ENCODE assay signal across 15 cellular contexts in the genomic region with DNA sequence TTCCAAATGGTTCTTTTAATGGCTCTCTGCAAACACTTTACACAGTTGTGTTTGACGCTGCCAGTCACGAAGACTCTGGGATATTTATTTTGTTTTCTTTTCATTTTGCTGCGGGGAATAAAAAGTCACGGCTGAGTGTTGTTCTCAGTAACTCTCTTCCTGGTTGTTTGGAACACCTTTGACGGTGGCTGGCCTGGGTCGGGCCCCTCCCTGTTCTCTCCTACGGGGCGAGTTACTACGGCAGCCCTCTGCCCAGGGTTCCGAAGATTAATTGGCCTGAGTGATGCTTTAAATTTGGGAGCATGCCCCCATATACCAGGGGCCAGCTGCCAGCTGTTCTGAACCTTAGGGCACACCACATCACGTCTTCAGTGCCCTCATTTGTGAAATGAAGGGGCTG.
DNase-seq lines count a peak whose midpoint lies in the region; ATAC-seq and TF ChIP-seq lines count a peak whose summit lies in the region.
"Had no signal": no experiment of that assay in that cellular context is flagged by ENCODE, and none has a peak within 500 bp of the region (broad histone marks: within the 10 kb centered on the region; RNA-seq: fewer than 3 reads in every experiment).

No MANE protein-coding gene starts in this region.

- H3K9me2 ChIP-seq in MM.1S (replicated peaks; ENCODE audit: insufficient read depth, low read length) = no peaks in the 10 kb centered on the region

- H3K79me2 ChIP-seq in MM.1S (ENCODE audit: low read length) = no peaks in the 10 kb centered on the region
- H3K79me2 ChIP-seq in trophoblast cell (ENCODE audit: control insufficient read depth, insufficient read depth, low read length, poor library complexity) = no peaks in the 10 kb centered on the region

- no peak overlapping the region for H2BK120ac ChIP-seq in trophoblast cell (ENCODE audit: insufficient read depth, low read length, poor library complexity)

- H4K20me1 ChIP-seq in MM.1S (ENCODE audit: insufficient read depth, low read length) = no peaks in the 10 kb centered on the region

- TF ChIP-seq CTCF in MM.1S (IDR thresholded peaks at IDR 0.05; ENCODE audit: low read length) (no peak), endothelial cell (IDR thresholded peaks at IDR 0.05; ENCODE audit: unreplicated experiment) (no peak), thyroid gland (IDR thresholded peaks at IDR 0.05) (no peak)

- H3K9ac ChIP-seq in MM.1S (ENCODE audit: low read length) = no peak overlapping the region
- peak overlapping the region in 1 of 2 donors; percentile 41 for H3K9ac ChIP-seq in mucosa of rectum (ENCODE audit: low read depth in 1 of 2, low read length in 2 of 2)
- H3K9ac ChIP-seq in trophoblast cell (ENCODE audit: low read length) = no peak overlapping the region

- ATAC-seq in stimulated activated memory B cell treated with anti-CD40 and anti-IgM and Interleukin-4, amounts not matched to agents 10 μg/mL and 1 μg/mL and 100 μg/mL, for 72 hours = no peak

- H3K4ac ChIP-seq in trophoblast cell (ENCODE audit: low read depth, low read length) = no peak overlapping the region

- H3K4me3 ChIP-seq in MM.1S (ENCODE audit: low read length) = no peak overlapping the region
- peak overlapping the region; percentile 4 to 31 for H3K4me3 ChIP-seq in mucosa of rectum (ENCODE audit: low read length in 2 of 2)
- H3K4me3 ChIP-seq in thyroid gland (replicated peaks in 1 of 3) = no peak overlapping the region
- H3K4me3 ChIP-seq in trophoblast cell (ENCODE audit: low read depth, low read length) = no peak overlapping the region
- H3K4me3 ChIP-seq: MG63 had no signal

- H3K23ac ChIP-seq in trophoblast cell (ENCODE audit: low read length) = no peak overlapping the region

- H3K27me3 ChIP-seq in MM.1S (replicated peaks; ENCODE audit: insufficient read depth, low read length) (no peaks in the 10 kb centered on the region), mucosa of rectum (ENCODE audit: control insufficient read depth in 2 of 2, insufficient read depth in 2 of 2, low read length in 2 of 2) (no peaks in the 10 kb centered on the region), thyroid gland (no peaks in the 10 kb centered on the region), trophoblast cell (ENCODE audit: insufficient read depth, low read length) (no peaks in the 10 kb centered on the region)
- H3K27me3 ChIP-seq: MG63 had no signal

- H2BK5ac ChIP-seq in trophoblast cell (ENCODE audit: low read depth, low read length, poor library complexity) = no peak overlapping the region

- WGBS in thyroid gland, 2 donors = 40 to 41% methylated on average over 11 of the region's 11 CpGs
- WGBS in trophoblast cell (ENCODE audit: extremely low coverage, insufficient coverage, insufficient read length) = no CpG with 5 or more reads among the region's 11 CpGs

- no peak for TF ChIP-seq POLR2A in thyroid gland (IDR thresholded peaks at IDR 0.05)

- no peak overlapping the region for H3K18ac ChIP-seq in trophoblast cell (ENCODE audit: low read length)

- no peaks in the 10 kb centered on the region for H3K9me3 ChIP-seq in MM.1S (replicated peaks; ENCODE audit: insufficient read depth, low read length)
- no peaks in the 10 kb centered on the region for H3K9me3 ChIP-seq in mucosa of rectum (ENCODE audit: control insufficient read depth in 2 of 2, low read length in 2 of 2)
- no peaks in the 10 kb centered on the region for H3K9me3 ChIP-seq in thyroid gland
- no peaks in the 10 kb centered on the region for H3K9me3 ChIP-seq in trophoblast cell (ENCODE audit: insufficient read depth, low read depth, low read length)
- H3K9me3 ChIP-seq: MG63 had no signal

- H2AFZ ChIP-seq in MM.1S (ENCODE audit: low read length) = 0 out of 2 replicates have a peak overlapping the region, but pooled peaks have one; percentile 19
- H2AFZ ChIP-seq in trophoblast cell (ENCODE audit: insufficient read depth, low read length, poor library complexity) = no peak overlapping the region

- H3K14ac ChIP-seq in trophoblast cell (ENCODE audit: low read length) = no peak overlapping the region

- H3K27me3 Mint-ChIP-seq in endothelial cell (ENCODE audit: unreplicated experiment) = peaks cover 1% of the 10 kb centered on the region
- H3K27me3 Mint-ChIP-seq in stimulated activated memory B cell treated with anti-CD40 and anti-IgM and Interleukin-4, amounts not matched to agents 10 μg/mL and 1 μg/mL and 100 μg/mL, for 72 hours = peaks cover 14% of the 10 kb centered on the region

- H3K9me3 Mint-ChIP-seq in endothelial cell (ENCODE audit: unreplicated experiment) = no peaks in the 10 kb centered on the region
- H3K9me3 Mint-ChIP-seq in stimulated activated memory B cell treated with anti-CD40 and anti-IgM and Interleukin-4, amounts not matched to agents 10 μg/mL and 1 μg/mL and 100 μg/mL, for 72 hours = peaks cover 2% of the 10 kb centered on the region

- no peak overlapping the region for H2BK12ac ChIP-seq in trophoblast cell (ENCODE audit: low read length)

- H3K4me1 ChIP-seq in MM.1S (ENCODE audit: low read length) (no peaks in the 10 kb centered on the region), mucosa of rectum (ENCODE audit: control insufficient read depth in 2 of 2, insufficient read depth in 2 of 2, low read length in 2 of 2) (peaks cover 6 to 21% of the 10 kb centered on the region in 2 donors), thyroid gland (no peaks in the 10 kb centered on the region), trophoblast cell (ENCODE audit: control insufficient read depth in 1 of 2, insufficient read depth in 2 of 2, low read length in 2 of 2) (no peaks in the 10 kb centered on the region)

- H3K27ac ChIP-seq in MM.1S (ENCODE audit: low read length) (no peak overlapping the region), mucosa of rectum (ENCODE audit: low read depth in 2 of 2, low read length in 2 of 2) (peak overlapping the region; percentile 65 to 68), thyroid gland (peak overlapping the region in 1 of 3 donors; percentile 13), trophoblast cell (ENCODE audit: low read depth, low read length) (no peak overlapping the region)

- no peak for DNase-seq in MM.1S
- DNase-seq in endothelial cell (ENCODE audit: low spot score) = peak; percentile 9
- peak; percentile 9 to 11 for DNase-seq in thyroid gland
- no peak for DNase-seq in NCI-H446 (lab: John Stamatoyannopoulos, UW)
- no peak for DNase-seq in trophoblast cell
- DNase-seq: CD4-positive, CD25-positive, alpha-beta regulatory T cell; EL; MG63; NCI-H1092 treated with DMSO at 0.1 percent for 48 hours; NCI-H1694; NCI-H2107; NCI-H226; NCI-H526 treated with DMSO at 0.1 percent for 48 hours had no signal

- no peaks in the 10 kb centered on the region for H3K79me1 ChIP-seq in trophoblast cell (ENCODE audit: low read length)

- H4K12ac ChIP-seq in trophoblast cell (ENCODE audit: low read depth, low read length) = no peak overlapping the region

- H3K36me3 ChIP-seq in MM.1S (replicated peaks; ENCODE audit: insufficient read depth, low read length) (no peaks in the 10 kb centered on the region), mucosa of rectum (ENCODE audit: control insufficient read depth in 2 of 2, insufficient read depth in 2 of 2, low read length in 2 of 2) (no peaks in the 10 kb centered on the region), thyroid gland (no peaks in the 10 kb centered on the region), trophoblast cell (ENCODE audit: control insufficient read depth in 1 of 2, insufficient read depth in 2 of 2, low read length in 2 of 2) (no peaks in the 10 kb centered on the region)
- H3K36me3 ChIP-seq: MG63 had no signal

- intact Hi-C loops in thyroid gland (cut with DNase I) = no loop called here

- peak overlapping the region; percentile 60 for H3K4me3 Mint-ChIP-seq in endothelial cell (ENCODE audit: unreplicated experiment)
- H3K4me3 Mint-ChIP-seq in stimulated activated memory B cell treated with anti-CD40 and anti-IgM and Interleukin-4, amounts not matched to agents 10 μg/mL and 1 μg/mL and 100 μg/mL, for 72 hours = no peak overlapping the region
- H3K4me3 Mint-ChIP-seq: CD4-positive, CD25-positive, alpha-beta regulatory T cell had no signal

- H3K4me1 Mint-ChIP-seq in endothelial cell (ENCODE audit: unreplicated experiment) = peaks cover 71% of the 10 kb centered on the region
- H3K4me1 Mint-ChIP-seq in stimulated activated memory B cell treated with anti-CD40 and anti-IgM and Interleukin-4, amounts not matched to agents 10 μg/mL and 1 μg/mL and 100 μg/mL, for 72 hours = no peaks in the 10 kb centered on the region

- no peak overlapping the region for H4K91ac ChIP-seq in trophoblast cell (ENCODE audit: low read depth, low read length)

- H3K36me3 Mint-ChIP-seq in endothelial cell (ENCODE audit: low read depth, unreplicated experiment) = no peaks in the 10 kb centered on the region
- H3K36me3 Mint-ChIP-seq in stimulated activated memory B cell treated with anti-CD40 and anti-IgM and Interleukin-4, amounts not matched to agents 10 μg/mL and 1 μg/mL and 100 μg/mL, for 72 hours = no peaks in the 10 kb centered on the region
- H3K36me3 Mint-ChIP-seq: CD4-positive, CD25-positive, alpha-beta regulatory T cell had no signal

- no peaks in the 10 kb centered on the region for H3F3A ChIP-seq in MM.1S (ENCODE audit: insufficient read depth, low read length)

- H4K8ac ChIP-seq in trophoblast cell (ENCODE audit: low read depth, low read length) = no peak overlapping the region

- H2AK5ac ChIP-seq in trophoblast cell (ENCODE audit: low read length) = no peak overlapping the region

- H3K4me2 ChIP-seq in MM.1S (ENCODE audit: low read depth, low read length) (no peak overlapping the region), trophoblast cell (ENCODE audit: low read length) (no peak overlapping the region)

- peak overlapping the region; percentile 92 for H3K27ac Mint-ChIP-seq in endothelial cell (ENCODE audit: unreplicated experiment)
- H3K27ac Mint-ChIP-seq in stimulated activated memory B cell treated with anti-CD40 and anti-IgM and Interleukin-4, amounts not matched to agents 10 μg/mL and 1 μg/mL and 100 μg/mL, for 72 hours = no peak overlapping the region
- H3K27ac Mint-ChIP-seq: CD4-positive, CD25-positive, alpha-beta regulatory T cell had no signal

Comparison
In these comparisons a context has a peak if more than half of its experiments do, and no peak if none do; other contexts are left out.
1. DNase-seq: peak in endothelial cell (single experiment) and thyroid gland (2 of 2); none in MM.1S (single experiment), NCI-H446 (0 of 2) and trophoblast cell (0 of 2).
2. H3K27ac ChIP-seq: peak in mucosa of rectum (2 of 2); none in MM.1S (single experiment) and trophoblast cell (single experiment).
3. H3K4me3 ChIP-seq: peak in mucosa of rectum (2 of 2); none in MM.1S (single experiment), thyroid gland (0 of 3) and trophoblast cell (single experiment).